Comparison of ENCODE assay signal across 4 cellular contexts in genomic region chr15:32508060-32508459, GRCh38. TPM values are rescaled to one million over a fixed set of nuclear protein-coding genes. Genes with fewer than 3 reads are reported as not detected.
"Had no signal": no experiment of that assay in that cellular context is flagged by ENCODE, and none has a peak within 500 bp of the region (broad histone marks: within the 10 kb centered on the region; RNA-seq: fewer than 3 reads in every experiment).

No MANE protein-coding gene starts in this region.

RNA-seq across cellular contexts. Expression of gene GOLGA8O, which starts 52.6 kb away (rescaled TPM):
- total RNA-seq: kidney epithelial cell, lower leg skin, lower lobe of right lung, lung microvascular endothelial cell had no signal
